1 cellular context compared by ENCODE assay signal in the genomic region with DNA sequence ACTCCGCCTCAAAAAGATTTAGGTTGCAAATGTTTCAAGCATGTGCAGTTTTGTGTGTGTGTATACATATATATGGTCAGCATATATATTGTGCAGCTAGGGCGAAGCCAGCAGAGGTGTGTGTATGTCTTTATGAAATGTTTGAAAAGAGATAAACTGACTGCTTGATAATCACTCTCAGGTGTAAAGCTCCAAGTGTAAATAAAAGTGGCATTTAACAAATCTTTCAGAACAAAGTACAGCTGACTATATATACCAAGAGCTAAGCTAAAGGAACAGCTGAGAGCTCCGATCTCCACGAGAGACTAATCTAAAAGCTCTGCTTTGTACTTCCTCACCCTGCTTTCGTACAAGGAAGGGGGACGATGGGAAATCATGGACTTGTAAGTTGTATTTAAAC.
TF ChIP-seq lines count a peak whose summit lies in the region.

No MANE protein-coding gene starts in this region.

TF ChIP-seq in GM12878, 131 proteins besides CTCF, POLR2A, EP300 and RAD21:
- 0 out of 2 replicates have a peak, but pooled peaks have one; percentile 4 for TF ChIP-seq NR2F1 (conservative IDR thresholded peaks at IDR 0.05)
- TF ChIP-seq, protein P1, sequence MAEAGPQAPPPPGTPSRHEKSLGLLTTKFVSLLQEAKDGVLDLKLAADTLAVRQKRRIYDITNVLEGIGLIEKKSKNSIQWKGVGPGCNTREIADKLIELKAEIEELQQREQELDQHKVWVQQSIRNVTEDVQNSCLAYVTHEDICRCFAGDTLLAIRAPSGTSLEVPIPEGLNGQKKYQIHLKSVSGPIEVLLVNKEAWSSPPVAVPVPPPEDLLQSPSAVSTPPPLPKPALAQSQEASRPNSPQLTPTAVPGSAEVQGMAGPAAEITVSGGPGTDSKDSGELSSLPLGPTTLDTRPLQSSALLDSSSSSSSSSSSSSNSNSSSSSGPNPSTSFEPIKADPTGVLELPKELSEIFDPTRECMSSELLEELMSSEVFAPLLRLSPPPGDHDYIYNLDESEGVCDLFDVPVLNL (IDR thresholded peaks at IDR 0.05; ENCODE audit: low read depth, low read length) = no peak
- TF ChIP-seq, protein P2, sequence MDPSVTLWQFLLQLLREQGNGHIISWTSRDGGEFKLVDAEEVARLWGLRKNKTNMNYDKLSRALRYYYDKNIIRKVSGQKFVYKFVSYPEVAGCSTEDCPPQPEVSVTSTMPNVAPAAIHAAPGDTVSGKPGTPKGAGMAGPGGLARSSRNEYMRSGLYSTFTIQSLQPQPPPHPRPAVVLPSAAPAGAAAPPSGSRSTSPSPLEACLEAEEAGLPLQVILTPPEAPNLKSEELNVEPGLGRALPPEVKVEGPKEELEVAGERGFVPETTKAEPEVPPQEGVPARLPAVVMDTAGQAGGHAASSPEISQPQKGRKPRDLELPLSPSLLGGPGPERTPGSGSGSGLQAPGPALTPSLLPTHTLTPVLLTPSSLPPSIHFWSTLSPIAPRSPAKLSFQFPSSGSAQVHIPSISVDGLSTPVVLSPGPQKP (IDR thresholded peaks at IDR 0.05; ENCODE audit: low read depth, low read length) = no peak
TF ChIP-seq in GM12878: peak in this region for 1.
